In genomic region chr11:9266132-9266736, GRCh38 we compare ENCODE assay signal across 1 cellular context.
TF ChIP-seq lines count a peak whose summit lies in the region.

No MANE protein-coding gene starts in this region.

TF ChIP-seq in H1, 55 proteins besides CTCF, POLR2A, EP300 and RAD21:
- TF ChIP-seq RXRA (IDR thresholded peaks at IDR 0.05; ENCODE audit: insufficient read depth, low read depth, low read length): no peak
- TF ChIP-seq TAF7 (optimal IDR thresholded peaks at IDR 0.05; ENCODE audit: borderline replicate concordance, low read depth, low read length): no peak
- TF ChIP-seq TCF12 (IDR thresholded peaks at IDR 0.05; ENCODE audit: low read depth, low read length): no peak
- TF ChIP-seq RBBP5 (IDR thresholded peaks at IDR 0.05; ENCODE audit: borderline replicate concordance, low read depth, low read length): no peak
- no peak for TF ChIP-seq FOSL1 (IDR thresholded peaks at IDR 0.05; ENCODE audit: insufficient read depth, low read depth, low read length)
- TF ChIP-seq RFX5 (IDR thresholded peaks at IDR 0.05; ENCODE audit: borderline replicate concordance, low read depth, low read length): no peak
- TF ChIP-seq SIRT6 (IDR thresholded peaks at IDR 0.05; ENCODE audit: low read length): no peak
- no peak for TF ChIP-seq RNF2 (IDR thresholded peaks at IDR 0.05; ENCODE audit: borderline replicate concordance, low read depth, low read length, missing control alignments, poor library complexity, severe bottlenecking)
- TF ChIP-seq USF2 (IDR thresholded peaks at IDR 0.05; ENCODE audit: low read length): no peak
- no peak for TF ChIP-seq BCL11A (IDR thresholded peaks at IDR 0.05; ENCODE audit: low read depth in 2 of 2, low read length in 2 of 2)
